Comparison of ENCODE assay signal across 19 cellular contexts in the genomic region with DNA sequence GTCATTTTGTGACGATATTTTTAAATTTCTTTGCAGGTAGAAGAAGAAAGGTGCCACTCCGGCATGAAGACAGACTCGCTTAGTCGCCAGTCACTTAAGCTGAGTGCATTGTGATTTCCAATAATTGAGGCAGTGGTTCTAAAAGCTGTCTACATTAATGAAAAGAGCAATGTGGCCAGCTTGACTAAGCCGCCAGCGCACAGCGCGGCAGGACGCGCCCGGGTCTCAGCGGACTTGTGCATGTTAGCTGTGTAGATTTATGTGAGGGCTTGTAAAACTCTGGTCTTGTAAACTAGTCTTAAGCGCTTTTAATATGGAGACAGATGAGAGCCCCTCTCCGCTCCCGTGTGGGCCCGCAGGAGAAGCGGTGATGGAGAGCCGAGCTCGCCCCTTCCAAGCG.
"Had no signal": no experiment of that assay in that cellular context is flagged by ENCODE, and none has a peak within 500 bp of the region (broad histone marks: within the 10 kb centered on the region; RNA-seq: fewer than 3 reads in every experiment).

No MANE protein-coding gene starts in this region.

- H3K4me2 ChIP-seq: hepatocyte, SK-N-SH, smooth muscle cell had no signal

- H3K4me3 ChIP-seq: hepatocyte, ovary, psoas muscle, smooth muscle cell, testis, upper lobe of right lung had no signal

- H3K27me3 ChIP-seq: hepatocyte, ovary, testis, upper lobe of right lung had no signal

- ATAC-seq: effector memory CD8-positive, alpha-beta T cell; sciatic nerve; stimulated activated memory B cell treated with anti-CD40 and anti-IgM and Interleukin-4, amounts not matched to agents 10 μg/mL and 1 μg/mL and 100 μg/mL, for 72 hours; upper lobe of right lung had no signal

- H3K9me3 ChIP-seq: ovary, psoas muscle, SK-N-SH, testis, upper lobe of right lung had no signal

- DNase-seq: activated CD4-positive, alpha-beta T cell treated with anti-CD3 and anti-CD28 coated beads for 1 hour; activated CD8-positive, alpha-beta memory T cell treated with anti-CD3 and anti-CD28 coated beads for 24 hours; activated CD8-positive, alpha-beta memory T cell treated with anti-CD3 and anti-CD28 coated beads, Interleukin-2, amount 50 U/mL, for 48 hours; activated gamma-delta T cell; effector memory CD8-positive, alpha-beta T cell; mammary epithelial cell; ovary; psoas muscle; stimulated activated CD4-positive, alpha-beta T cell treated with anti-CD3 and anti-CD28 coated beads, Interleukin-4, amount 100 ng/mL, for 24 hours; T-helper 9 cell; upper lobe of right lung had no signal

- H2AFZ ChIP-seq: hepatocyte had no signal

- H3K9ac ChIP-seq: SK-N-SH had no signal

- H3K27ac ChIP-seq: hepatocyte, ovary, testis, upper lobe of right lung had no signal

- FAIRE-seq: astrocyte, bronchial epithelial cell had no signal
